Comparison of ENCODE assay signal across 8 cellular contexts in the genomic region with DNA sequence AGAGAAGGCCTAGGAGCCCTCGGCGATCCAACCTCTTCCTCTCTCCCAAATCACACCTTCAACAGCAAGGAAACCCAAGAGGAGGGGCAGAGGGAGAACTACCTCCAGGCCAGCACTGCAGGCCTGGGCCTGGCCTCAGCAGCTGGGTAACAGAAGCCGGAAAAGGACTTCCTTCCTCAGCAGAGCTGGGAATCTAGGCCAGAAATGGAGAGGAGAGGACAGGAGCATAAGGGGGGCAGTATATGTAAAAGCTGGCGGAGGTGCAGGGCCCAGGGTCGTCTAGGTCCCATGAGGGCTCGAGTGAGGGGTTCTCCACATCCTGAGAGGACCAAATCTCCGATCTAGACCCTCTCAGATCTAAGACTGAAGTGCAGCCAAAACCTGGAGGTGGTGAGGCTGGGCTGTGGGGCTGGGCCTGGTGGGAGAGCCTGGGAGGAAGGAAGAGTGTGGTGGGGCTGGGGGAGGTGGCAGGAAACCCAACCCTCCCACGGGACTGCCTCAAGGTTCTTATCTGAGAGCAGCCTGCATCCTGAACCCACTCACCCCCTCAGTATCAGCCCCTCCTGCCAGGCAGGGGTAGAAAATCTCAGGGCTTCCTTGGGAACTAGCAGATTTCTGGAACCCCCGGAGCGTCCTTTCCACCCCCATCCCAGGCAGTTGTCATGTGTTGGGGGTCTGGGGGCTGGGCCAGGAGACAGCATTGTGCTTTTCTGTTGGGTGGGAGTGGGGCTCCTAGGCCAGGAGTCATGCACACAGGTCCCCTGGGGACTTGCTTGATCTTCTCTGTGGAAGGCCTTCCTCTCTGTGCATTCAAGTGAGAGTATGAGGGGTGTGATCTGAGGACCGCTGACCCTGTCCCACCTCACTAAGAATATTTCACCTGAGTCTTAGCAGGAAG. TPM values are rescaled to one million over a fixed set of nuclear protein-coding genes. Genes with fewer than 3 reads are reported as not detected.
DNase-seq lines count a peak whose midpoint lies in the region; ATAC-seq and TF ChIP-seq lines count a peak whose summit lies in the region.
"Had no signal": no experiment of that assay in that cellular context is flagged by ENCODE, and none has a peak within 500 bp of the region (broad histone marks: within the 10 kb centered on the region; RNA-seq: fewer than 3 reads in every experiment).

No MANE protein-coding gene starts in this region.

- 85% methylated on average over 11 of the region's 11 CpGs for WGBS in smooth muscle cell (ENCODE audit: low lambda C conversion rate)

- H2AFZ ChIP-seq in smooth muscle cell (ENCODE audit: low read depth): no peak overlapping the region

- H3K27ac ChIP-seq in effector memory CD4-positive, alpha-beta T cell (ENCODE audit: insufficient read depth, low read length, poor library complexity, severe bottlenecking): peak overlapping the region; percentile 74
- H3K27ac ChIP-seq in smooth muscle cell (ENCODE audit: low read depth): no peak overlapping the region

- TF ChIP-seq CTCF in GM20000 (IDR thresholded peaks at IDR 0.05; ENCODE audit: extremely low read depth, missing control alignments) (no peak), smooth muscle cell (IDR thresholded peaks at IDR 0.05; ENCODE audit: borderline replicate concordance, insufficient read depth, poor library complexity, severe bottlenecking) (no peak)

- peak overlapping the region; percentile 96 for H3K27ac Mint-ChIP-seq in T-helper 17 cell
- peak overlapping the region; percentile 88 for H3K27ac Mint-ChIP-seq in stimulated activated naive B cell treated with anti-CD40 and anti-IgM and Interleukin-4, amounts not matched to agents 10 μg/mL and 1 μg/mL and 100 μg/mL, for 72 hours

- peaks cover 15% of the 10 kb centered on the region for H3K36me3 ChIP-seq in effector memory CD4-positive, alpha-beta T cell (ENCODE audit: control insufficient read depth, insufficient read depth, low read length)
- no peaks in the 10 kb centered on the region for H3K36me3 ChIP-seq in smooth muscle cell (ENCODE audit: low read depth)

- DNase-seq in GM20000 (ENCODE audit: low spot score) (peak; percentile 44), T-helper 17 cell (peak in 2 of 3 donors; percentile 24 to 50), SW 1271 (lab: John Stamatoyannopoulos, UW) (no peak), iPS-NIHi11 (ENCODE audit: low spot score) (no peak), smooth muscle cell (lab: John Stamatoyannopoulos, UW; ENCODE audit: unreplicated experiment) (no peak)
- peak; percentile 11 to 34 (median 23) for DNase-seq in effector memory CD4-positive, alpha-beta T cell
- peak; percentile 50 for DNase-seq in stimulated activated naive B cell treated with anti-CD40 and anti-IgM and Interleukin-4, amounts not matched to agents 10 μg/mL and 1 μg/mL and 100 μg/mL, for 72 hours
- DNase-seq: occipital lobe had no signal

- H3K4me3 ChIP-seq in effector memory CD4-positive, alpha-beta T cell (ENCODE audit: insufficient read depth, low read depth, low read length, poor library complexity, severe bottlenecking): peak overlapping the region; percentile 10
- H3K4me3 ChIP-seq in smooth muscle cell: no peak overlapping the region

- H3K27me3 ChIP-seq in effector memory CD4-positive, alpha-beta T cell (replicated peaks; ENCODE audit: control insufficient read depth, insufficient read depth, low read length, poor library complexity, severe bottlenecking): no peaks in the 10 kb centered on the region
- no peaks in the 10 kb centered on the region for H3K27me3 ChIP-seq in smooth muscle cell (ENCODE audit: low read depth)

- no peaks in the 10 kb centered on the region for H3K27me3 Mint-ChIP-seq in T-helper 17 cell
- H3K27me3 Mint-ChIP-seq in stimulated activated naive B cell treated with anti-CD40 and anti-IgM and Interleukin-4, amounts not matched to agents 10 μg/mL and 1 μg/mL and 100 μg/mL, for 72 hours: no peaks in the 10 kb centered on the region

- H3K9me3 ChIP-seq in T-helper 17 cell (ENCODE audit: control insufficient read depth, low read length, poor library complexity, severe bottlenecking) (no peaks in the 10 kb centered on the region), smooth muscle cell (replicated peaks; ENCODE audit: low read depth) (no peaks in the 10 kb centered on the region)
- H3K9me3 ChIP-seq in effector memory CD4-positive, alpha-beta T cell (ENCODE audit: control insufficient read depth, low read length): no peaks in the 10 kb centered on the region

- no peaks in the 10 kb centered on the region for H4K20me1 ChIP-seq in smooth muscle cell (ENCODE audit: low read depth)

- H3K79me2 ChIP-seq in smooth muscle cell (ENCODE audit: low read depth): no peaks in the 10 kb centered on the region

- peaks cover 58% of the 10 kb centered on the region for H3K4me1 ChIP-seq in effector memory CD4-positive, alpha-beta T cell (ENCODE audit: control insufficient read depth, insufficient read depth, low read length, poor library complexity, severe bottlenecking)
- peaks cover 7% of the 10 kb centered on the region for H3K4me1 ChIP-seq in smooth muscle cell (ENCODE audit: low read depth)

- H3K4me2 ChIP-seq in smooth muscle cell: no peak overlapping the region

- H3K4me3 Mint-ChIP-seq in T-helper 17 cell: peak overlapping the region; percentile 79
- peak overlapping the region; percentile 69 to 73 for H3K4me3 Mint-ChIP-seq in stimulated activated naive B cell treated with anti-CD40 and anti-IgM and Interleukin-4, amounts not matched to agents 10 μg/mL and 1 μg/mL and 100 μg/mL, for 72 hours

- no peak overlapping the region for H3K9ac ChIP-seq in smooth muscle cell (ENCODE audit: low read depth)

- H3F3A ChIP-seq in smooth muscle cell (ENCODE audit: low read depth): no peaks in the 10 kb centered on the region

- H3K36me3 Mint-ChIP-seq in T-helper 17 cell (ENCODE audit: low read depth): peaks cover 2% of the 10 kb centered on the region
- H3K36me3 Mint-ChIP-seq in stimulated activated naive B cell treated with anti-CD40 and anti-IgM and Interleukin-4, amounts not matched to agents 10 μg/mL and 1 μg/mL and 100 μg/mL, for 72 hours: peaks cover 53 to 78% of the 10 kb centered on the region in 2 donors

- H3K4me1 Mint-ChIP-seq in T-helper 17 cell: peaks cover 64% of the 10 kb centered on the region
- H3K4me1 Mint-ChIP-seq in stimulated activated naive B cell treated with anti-CD40 and anti-IgM and Interleukin-4, amounts not matched to agents 10 μg/mL and 1 μg/mL and 100 μg/mL, for 72 hours: peaks cover 83 to 100% of the 10 kb centered on the region in 2 donors

- ATAC-seq in T-helper 17 cell: peak; percentile 79
- peak; percentile 24 to 25 for ATAC-seq in stimulated activated naive B cell treated with anti-CD40 and anti-IgM and Interleukin-4, amounts not matched to agents 10 μg/mL and 1 μg/mL and 100 μg/mL, for 72 hours (replicated peaks)

- H3K9me3 Mint-ChIP-seq in stimulated activated naive B cell treated with anti-CD40 and anti-IgM and Interleukin-4, amounts not matched to agents 10 μg/mL and 1 μg/mL and 100 μg/mL, for 72 hours: peaks cover 0 to 1% of the 10 kb centered on the region in 2 donors

RNA-seq across cellular contexts. Expression of gene PIK3C2B, which starts 33.0 kb away (rescaled TPM):
- total RNA-seq in T-helper 17 cell: 10 to 100 TPM; 35.7 to 51.9 TPM
- 9.5 and 11.5 TPM in 2 replicates for total RNA-seq in smooth muscle cell
- 3.0 and 5.0 TPM in 2 replicates for polyA plus RNA-seq in smooth muscle cell

RNA-seq across cellular contexts. Expression of gene PPP1R15B, which starts 50.0 kb away (rescaled TPM):
- 100 to 1,000 TPM; 207 to 266 TPM for total RNA-seq in T-helper 17 cell
- 68.1 and 74.8 TPM in 2 replicates for total RNA-seq in smooth muscle cell
- 24.1 and 25.0 TPM in 2 replicates for polyA plus RNA-seq in smooth muscle cell

RNA-seq across cellular contexts. Expression of gene MDM4, which starts 54.6 kb away (rescaled TPM):
- 100 to 1,000 TPM; 205 to 225 TPM for total RNA-seq in T-helper 17 cell
- 21.3 and 31.7 TPM in 2 replicates for total RNA-seq in smooth muscle cell
- polyA plus RNA-seq in smooth muscle cell: 6.1 and 10.8 TPM in 2 replicates

Comparison
In these comparisons a context has a peak if more than half of its experiments do, and no peak if none do; other contexts are left out.
1. DNase-seq: peak in GM20000 (single experiment), T-helper 17 cell (2 of 3), effector memory CD4-positive, alpha-beta T cell (3 of 3) and stimulated activated naive B cell treated with anti-CD40 and anti-IgM and Interleukin-4, amounts not matched to agents 10 μg/mL and 1 μg/mL and 100 μg/mL, for 72 hours (single experiment); none in SW 1271 (0 of 2), iPS-NIHi11 (single experiment) and smooth muscle cell (single experiment).